8 cellular contexts compared by ENCODE assay signal in genomic region chr9:124258765-124259272, GRCh38. TPM values are rescaled to one million over a fixed set of nuclear protein-coding genes. Genes with fewer than 3 reads are reported as not detected.
DNase-seq lines count a peak whose midpoint lies in the region; ATAC-seq, FAIRE-seq and TF ChIP-seq lines count a peak whose summit lies in the region.

No MANE protein-coding gene starts in this region.

- TF ChIP-seq EP300 in A549 (IDR thresholded peaks at IDR 0.05) = no peak

- peak overlapping the region; percentile 84 to 100 for H3K27ac ChIP-seq in A549
- peak overlapping the region; percentile 78 for H3K27ac ChIP-seq in brain microvascular endothelial cell

- TF ChIP-seq CTCF in A549 (IDR thresholded peaks at IDR 0.05) (no peak), brain microvascular endothelial cell (IDR thresholded peaks at IDR 0.05; ENCODE audit: low read depth, low read length, missing control alignments) (no peak), lower leg skin (IDR thresholded peaks at IDR 0.05) (no peak), type B pancreatic cell (conservative IDR thresholded peaks at IDR 0.05) (no peak)

- no peak for TF ChIP-seq POLR2A in A549 (IDR thresholded peaks at IDR 0.05; ENCODE audit: low read length)
- TF ChIP-seq POLR2A in lower leg skin (IDR thresholded peaks at IDR 0.05) = no peak

- H3K4me3 ChIP-seq in A549 (peak overlapping the region; percentile 79), brain microvascular endothelial cell (ENCODE audit: low read depth, low read length) (peak overlapping the region; percentile 92), lower leg skin (ENCODE audit: low read depth, poor library complexity, severe bottlenecking) (peak overlapping the region; percentile 67)

- DNase-seq in A549 (ENCODE audit: low read depth in 1 of 2, low spot score in 1 of 2) = no peak
- peak; percentile 38 for DNase-seq in HT1080 (ENCODE audit: low read depth)
- no peak for DNase-seq in brain microvascular endothelial cell
- no peak for DNase-seq in lower leg skin (ENCODE audit: low spot score in 2 of 2)
- no peak for DNase-seq in type B pancreatic cell (ENCODE audit: extremely low spot score, unreplicated experiment)
- DNase-seq in NCI-H187 (lab: John Stamatoyannopoulos, UW) = no peak
- no peak for DNase-seq in HT-29 (ENCODE audit: low spot score)
- DNase-seq in stimulated activated naive CD4-positive, alpha-beta T cell treated with Interleukin-2 at 50 U/mL for 16 hours (lab: John Stamatoyannopoulos, UW) = no peak

- CTCF ChIA-PET in A549 (lab: Yijun Ruan, JAX) = interaction anchor here (0.8 to 2.5 kb wide), 5 partner anchors 28 to 132 kb away, joined by 3 to 11 read pairs (median 3); no protein-coding TSS in a partner anchor

- H3K27ac Mint-ChIP-seq in type B pancreatic cell = peak overlapping the region; percentile 87

- H3K27me3 ChIP-seq in brain microvascular endothelial cell (replicated peaks) = no peaks in the 10 kb centered on the region

- 0% methylated on average over 11 of the region's 11 CpGs for WGBS in A549 (ENCODE audit: missing lambda C conversion rate)
- WGBS in lower leg skin, 2 donors = 13 to 18% methylated on average over 10 to 11 of the region's 11 CpGs

- intact Hi-C loops in lower leg skin (cut with DNase I; ENCODE audit: low total_unique reads) = no loop called here

- in situ Hi-C loops in brain microvascular endothelial cell (cut with HindIII; ENCODE audit: low pct_ligation_motif_present, low sequenced_read_pairs) = no loop called here

- H3K9me3 Mint-ChIP-seq in type B pancreatic cell = no peaks in the 10 kb centered on the region

- ATAC-seq in A549 = peak; percentile 54 to 63

- H3K36me3 ChIP-seq in brain microvascular endothelial cell (replicated peaks) = no peaks in the 10 kb centered on the region

- TF ChIP-seq RAD21 in A549 (conservative IDR thresholded peaks at IDR 0.05 in 1 of 2, IDR thresholded peaks at IDR 0.05 in 1 of 2) = no peak

- FAIRE-seq in A549 (lab: Jason Lieb, UNC) = no peak

- peak overlapping the region; percentile 97 for H3K4me3 Mint-ChIP-seq in type B pancreatic cell

- H3K27me3 Mint-ChIP-seq in type B pancreatic cell = peaks cover 34% of the 10 kb centered on the region

- H3K9me3 ChIP-seq in A549 = no peaks in the 10 kb centered on the region

- H3K4me1 Mint-ChIP-seq in type B pancreatic cell (ENCODE audit: unreplicated experiment) = peaks cover 43% of the 10 kb centered on the region

- H3K36me3 Mint-ChIP-seq in type B pancreatic cell = no peaks in the 10 kb centered on the region

- POLR2A ChIA-PET in A549 (lab: Yijun Ruan, JAX) = interaction anchor here (0.7 to 0.8 kb wide), 2 partner anchors 52 to 74 kb away, joined by 3 to 6 read pairs; no protein-coding TSS in a partner anchor

- H3K4me1 ChIP-seq in A549 = peaks cover 56% of the 10 kb centered on the region

- peak overlapping the region; percentile 90 for H3K4me2 ChIP-seq in A549

TF ChIP-seq in A549, 52 proteins besides CTCF, POLR2A, EP300 and RAD21:
- TF ChIP-seq REST (IDR thresholded peaks at IDR 0.05) = no peak
- TF ChIP-seq NFE2L2 (conservative IDR thresholded peaks at IDR 0.05; ENCODE audit: low read length) = no peak
- no peak for TF ChIP-seq MYC (IDR thresholded peaks at IDR 0.05; ENCODE audit: borderline replicate concordance, low read length)
- no peak for TF ChIP-seq MAZ (IDR thresholded peaks at IDR 0.05; ENCODE audit: borderline replicate concordance, low read depth, low read length)
- TF ChIP-seq ESRRA (IDR thresholded peaks at IDR 0.05; ENCODE audit: borderline replicate concordance, low read length) = no peak
- TF ChIP-seq CBX2 (IDR thresholded peaks at IDR 0.05; ENCODE audit: borderline replicate concordance, low read depth) = no peak
- no peak for TF ChIP-seq HOXB5 (CRISPR knock-in tag; IDR thresholded peaks at IDR 0.05)

RNA-seq across cellular contexts. Expression of gene NEK6, which starts 1.1 kb away (rescaled TPM):
- polyA plus RNA-seq in A549 (2011; rRNA removed) (33.7 and 38.7 TPM in 2 replicates), A549 (2017; fragmentation: RNase III; extraction: RNeasy Plus Mini Kit Qiagen cat#74134 plus additional on column Dnase treatment) (26.1 to 38.6 TPM (median 29.8 TPM) in 3 replicates)
- 52.0 and 59.5 TPM in 2 replicates for polyA plus RNA-seq in A549 (2012; cell fraction: cytosol; rRNA removed)
- 64.3 and 69.2 TPM in 2 replicates for polyA plus RNA-seq in A549 (2012; cell fraction: nucleus; rRNA removed)
- polyA minus RNA-seq in A549 (2011; rRNA and poly(A)+ RNA removed) = 49.7 and 58.1 TPM in 2 replicates
- total RNA-seq in HT1080 (2014; rRNA removed; shearing (Covaris generic)) = 40.9 and 43.9 TPM in 2 replicates
- polyA plus RNA-seq in HT1080 (2015; cell fraction: cytosol; rRNA removed) = 67.1 and 68.4 TPM in 2 replicates
- 39.9 and 52.2 TPM in 2 replicates for polyA plus RNA-seq in HT1080 (2015; cell fraction: nucleus; rRNA removed)
- total RNA-seq in lower leg skin (10 to 100 TPM in 2 of 4 donors, 1 to 10 TPM in 2; 6.0 to 14.7 (median 9.1) TPM), type B pancreatic cell (ENCODE audit: low replicate concordance) (4.6 and 19.3 TPM in 2 replicates)
- total RNA-seq in HT-29 (2014; rRNA removed; shearing (Covaris generic)) = 17.0 and 22.1 TPM in 2 replicates
